10 cellular contexts compared by ENCODE assay signal in the genomic region with DNA sequence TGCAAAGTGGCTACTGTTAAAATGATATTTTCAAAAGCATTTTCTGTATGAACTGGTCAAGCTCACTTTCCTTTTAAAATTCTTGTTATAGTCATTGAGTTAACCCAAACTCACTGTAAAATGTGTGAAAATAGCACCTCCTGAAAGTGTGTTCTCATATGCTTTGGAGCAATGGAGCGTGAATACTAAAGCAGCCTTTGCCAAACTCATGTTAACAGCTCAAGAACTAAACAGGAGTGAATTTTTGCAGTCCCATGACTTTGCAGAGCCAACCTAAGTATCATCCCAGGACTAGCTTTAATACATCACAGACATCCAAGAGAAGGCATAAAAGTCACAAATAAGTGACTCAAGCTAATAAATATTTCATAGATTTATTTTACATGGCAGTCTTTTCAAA. TPM values are rescaled to one million over a fixed set of nuclear protein-coding genes. Genes with fewer than 3 reads are reported as not detected.
A peak's percentile ranks its signal among the peaks of the same experiment; 100 is the strongest.
DNase-seq lines count a peak whose midpoint lies in the region; ATAC-seq, FAIRE-seq and TF ChIP-seq lines count a peak whose summit lies in the region.
"Had no signal": no experiment of that assay in that cellular context is flagged by ENCODE, and none has a peak within 500 bp of the region (broad histone marks: within the 10 kb centered on the region; RNA-seq: fewer than 3 reads in every experiment).

No MANE protein-coding gene starts in this region.

- POLR2A ChIA-PET in MCF 10A (lab: Yijun Ruan, JAX) (interaction anchor here (0.9 to 5.1 kb wide), 5 partner anchors 28 to 133 kb away, joined by 4 to 55 read pairs (median 21); no protein-coding TSS in a partner anchor), RWPE1 (lab: Yijun Ruan, JAX; ENCODE audit: low non-redundant PET) (interaction anchor here (0.7 kb wide), 1 partner anchor 135 kb away, joined by 3 read pairs; no protein-coding TSS in a partner anchor)

- no peak overlapping the region for H2AFZ ChIP-seq in Loucy (ENCODE audit: low read length)

- no peaks in the 10 kb centered on the region for H3K36me3 Mint-ChIP-seq in MCF 10A (ENCODE audit: insufficient read depth, unreplicated experiment)
- H3K36me3 Mint-ChIP-seq in type B pancreatic cell: no peaks in the 10 kb centered on the region

- H3K4me3 ChIP-seq in breast epithelium (no peak overlapping the region), Loucy (ENCODE audit: low read length, poor library complexity, severe bottlenecking) (peak overlapping the region; percentile 97), endocrine pancreas (ENCODE audit: control insufficient read depth, insufficient read depth, low read length) (peak overlapping the region; percentile 80), pancreas (no peak overlapping the region)
- H3K4me3 ChIP-seq: sigmoid colon had no signal

- no peak overlapping the region for H3K27ac ChIP-seq in breast epithelium
- H3K27ac ChIP-seq in pancreas: no peak overlapping the region
- H3K27ac ChIP-seq in RWPE1: no peak overlapping the region
- H3K27ac ChIP-seq: sigmoid colon, transverse colon had no signal

- H3K9me3 Mint-ChIP-seq in MCF 10A (ENCODE audit: unreplicated experiment): no peaks in the 10 kb centered on the region
- no peaks in the 10 kb centered on the region for H3K9me3 Mint-ChIP-seq in type B pancreatic cell

- H4K20me1 ChIP-seq in Loucy (ENCODE audit: insufficient read depth, low read length, poor library complexity, severe bottlenecking): peaks cover 46% of the 10 kb centered on the region

- H3K4me2 ChIP-seq in Loucy (ENCODE audit: low read depth, low read length, poor library complexity, severe bottlenecking): peak overlapping the region; percentile 93

- no peaks in the 10 kb centered on the region for H3K36me3 ChIP-seq in breast epithelium
- no peaks in the 10 kb centered on the region for H3K36me3 ChIP-seq in Loucy (ENCODE audit: insufficient read depth, low read length)
- no peaks in the 10 kb centered on the region for H3K36me3 ChIP-seq in endocrine pancreas (ENCODE audit: control insufficient read depth, insufficient read depth, low read length)
- no peaks in the 10 kb centered on the region for H3K36me3 ChIP-seq in pancreas
- H3K36me3 ChIP-seq: sigmoid colon, transverse colon had no signal

- H3F3A ChIP-seq in Loucy (ENCODE audit: low read depth): no peaks in the 10 kb centered on the region

- H3K9me2 ChIP-seq in Loucy (replicated peaks; ENCODE audit: low read depth, low read length): no peaks in the 10 kb centered on the region

- H3K4me1 ChIP-seq in breast epithelium: no peaks in the 10 kb centered on the region
- peaks cover 58% of the 10 kb centered on the region for H3K4me1 ChIP-seq in Loucy (ENCODE audit: insufficient read depth, low read length, poor library complexity, severe bottlenecking)
- H3K4me1 ChIP-seq in endocrine pancreas (ENCODE audit: control insufficient read depth, insufficient read depth, low read length): peaks cover 9% of the 10 kb centered on the region
- H3K4me1 ChIP-seq in pancreas: no peaks in the 10 kb centered on the region

- H3K9ac ChIP-seq in Loucy (ENCODE audit: low read depth, low read length, poor library complexity, severe bottlenecking): peak overlapping the region; percentile 93
- no peak overlapping the region for H3K9ac ChIP-seq in endocrine pancreas (ENCODE audit: control insufficient read depth, insufficient read depth, low read length)

- H3K4me3 Mint-ChIP-seq in MCF 10A (ENCODE audit: unreplicated experiment): peak overlapping the region; percentile 89
- peak overlapping the region; percentile 68 for H3K4me3 Mint-ChIP-seq in type B pancreatic cell

- DNase-seq in MCF 10A (ENCODE audit: unreplicated experiment): no peak
- DNase-seq in breast epithelium (ENCODE audit: low spot score in 2 of 2): no peak
- no peak for DNase-seq in type B pancreatic cell (ENCODE audit: extremely low spot score, unreplicated experiment)
- no peak for DNase-seq in pancreas
- DNase-seq in DMS53 (lab: John Stamatoyannopoulos, UW): no peak
- no peak for DNase-seq in RWPE1 (ENCODE audit: low spot score)
- DNase-seq: sigmoid colon, transverse colon had no signal

- no TSS peak for BruUV-seq in MCF 10A (replicated peaks; lab: Mats Ljungman, UMichigan)

- peaks cover 72% of the 10 kb centered on the region for H3K79me2 ChIP-seq in Loucy (ENCODE audit: insufficient read depth, low read length)

- CTCF ChIA-PET in MCF 10A (lab: Yijun Ruan, JAX): interaction anchor here (0.7 to 1.7 kb wide), 3 partner anchors 88 to 156 kb away, joined by 3 to 6 read pairs (median 3); no protein-coding TSS in a partner anchor
- CTCF ChIA-PET in RWPE1 (lab: Yijun Ruan, JAX): no interaction called here

- H3K9me3 ChIP-seq in breast epithelium (no peaks in the 10 kb centered on the region), Loucy (ENCODE audit: insufficient read depth, low read depth, low read length) (no peaks in the 10 kb centered on the region), endocrine pancreas (ENCODE audit: control insufficient read depth, low read length) (no peaks in the 10 kb centered on the region), pancreas (no peaks in the 10 kb centered on the region)
- H3K9me3 ChIP-seq: sigmoid colon, transverse colon had no signal

- peaks cover 0 to 49% of the 10 kb centered on the region in 2 donors for H3K27me3 ChIP-seq in breast epithelium
- no peaks in the 10 kb centered on the region for H3K27me3 ChIP-seq in Loucy (ENCODE audit: insufficient read depth, low read length, poor library complexity, severe bottlenecking)
- no peaks in the 10 kb centered on the region for H3K27me3 ChIP-seq in endocrine pancreas (ENCODE audit: control insufficient read depth, insufficient read depth, low read length)
- H3K27me3 ChIP-seq in pancreas: no peaks in the 10 kb centered on the region
- H3K27me3 ChIP-seq: sigmoid colon, transverse colon had no signal

- FAIRE-seq in pancreas (lab: Jason Lieb, UNC): no peak

- intact Hi-C loops in MCF 10A (cut with micrococcal nuclease) (loop anchor here (5.0 kb wide), 2 partner anchors 73 to 103 kb away; no protein-coding TSS in a partner anchor), breast epithelium (cut with DNase I; ENCODE audit: low total_unique reads) (no loop called here), pancreas (cut with DNase I) (no loop called here)

- peaks cover 38% of the 10 kb centered on the region for H3K27me3 Mint-ChIP-seq in MCF 10A (ENCODE audit: insufficient read depth, unreplicated experiment)
- no peaks in the 10 kb centered on the region for H3K27me3 Mint-ChIP-seq in type B pancreatic cell

- TF ChIP-seq POLR2A in breast epithelium (IDR thresholded peaks at IDR 0.05): no peak

- WGBS in pancreas, 2 donors: 61 to 77% methylated on average over 1 of the region's 1 CpG

- TF ChIP-seq CTCF in MCF 10A (IDR thresholded peaks at IDR 0.05; ENCODE audit: unreplicated experiment) (no peak), breast epithelium (IDR thresholded peaks at IDR 0.05) (no peak), Loucy (conservative IDR thresholded peaks at IDR 0.05; ENCODE audit: low read length) (no peak), type B pancreatic cell (conservative IDR thresholded peaks at IDR 0.05) (no peak), pancreas (IDR thresholded peaks at IDR 0.05) (no peak), RWPE1 (conservative IDR thresholded peaks at IDR 0.05; ENCODE audit: low read depth) (no peak)

- no peak for ATAC-seq in pancreas

- peaks cover 6% of the 10 kb centered on the region for H3K4me1 Mint-ChIP-seq in MCF 10A (ENCODE audit: insufficient read depth, unreplicated experiment)
- H3K4me1 Mint-ChIP-seq in type B pancreatic cell (ENCODE audit: unreplicated experiment): peaks cover 34% of the 10 kb centered on the region

- H3K27ac Mint-ChIP-seq in MCF 10A (ENCODE audit: low read depth, unreplicated experiment) (peak overlapping the region; percentile 35), type B pancreatic cell (no peak overlapping the region)

RNA-seq across cellular contexts. Expression of a gene that starts 2.3 kb away (rescaled TPM):
- total RNA-seq in MCF 10A (2022): 20.8 and 27.0 TPM in 2 replicates
- 1 to 10 TPM; 4.3 to 8.2 (median 6.6) TPM for total RNA-seq in breast epithelium
- total RNA-seq in type B pancreatic cell (ENCODE audit: low replicate concordance): 19.1 and 19.3 TPM in 2 replicates
- 1 to 10 TPM; 1.7 to 4.1 (median 2.7) TPM for total RNA-seq in pancreas
- polyA plus RNA-seq in pancreas: 1 to 10 TPM; 1.4 to 1.8 TPM

RNA-seq across cellular contexts. Expression of a gene that starts 43.1 kb away (rescaled TPM):
- total RNA-seq in MCF 10A (2022) (not detected in 2 replicates), breast epithelium (under 1 TPM in 2 of 3 donors, not detected in 1; 0.15 to 0.32 TPM), type B pancreatic cell (ENCODE audit: low replicate concordance) (0.39 and 0.45 TPM in 2 replicates), pancreas (under 1 TPM in 1 of 6 donors, not detected in 5; 0.03 TPM)
- under 1 TPM in 1 of 2 donors, not detected in 1; 0.05 TPM for polyA plus RNA-seq in pancreas

Comparison
In these comparisons a context has a peak if more than half of its experiments do, and no peak if none do; other contexts are left out.
1. H3K4me3 ChIP-seq: peak in Loucy (single experiment) and endocrine pancreas (single experiment); none in breast epithelium (0 of 3) and pancreas (0 of 4).